In the genomic region with DNA sequence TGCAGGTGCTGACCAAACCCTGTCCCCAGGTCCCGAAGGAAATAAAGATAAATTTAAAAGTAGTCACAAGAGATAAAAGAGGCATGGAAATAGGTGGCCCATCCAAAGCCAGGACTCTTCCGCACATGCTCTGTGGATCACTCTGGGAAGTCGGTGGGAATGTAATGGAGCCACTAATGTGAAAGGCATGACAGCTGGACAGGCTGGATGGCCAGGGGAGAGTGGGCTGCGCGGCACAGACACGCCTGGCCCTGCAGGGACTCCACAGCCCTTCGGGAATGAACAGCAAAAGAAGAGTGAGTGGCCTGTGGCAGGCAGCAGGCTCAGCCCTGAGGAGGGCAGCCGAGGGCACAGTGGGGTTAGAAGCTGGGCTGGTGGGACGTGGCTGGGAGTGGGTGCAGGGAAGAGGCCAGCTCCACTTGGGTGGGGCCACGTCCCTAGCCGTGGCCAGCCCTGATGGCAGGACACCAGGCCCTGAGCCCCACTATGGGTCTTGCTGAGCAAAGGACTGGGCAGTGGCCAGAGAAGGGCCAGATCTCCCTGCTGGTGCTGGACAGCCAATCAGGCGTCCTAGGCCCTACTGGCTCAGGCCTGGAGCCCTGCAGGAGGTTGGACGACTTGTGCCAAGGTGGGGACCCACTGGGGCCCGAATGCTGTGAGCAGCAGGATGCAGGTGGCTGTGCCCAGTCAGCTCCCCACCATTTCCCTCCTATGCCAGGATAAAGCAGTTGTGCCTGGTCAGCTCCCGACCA, we compare ENCODE assay signal across 12 cellular contexts. TPM values are rescaled to one million over a fixed set of nuclear protein-coding genes. Genes with fewer than 3 reads are reported as not detected.
DNase-seq lines count a peak whose midpoint lies in the region; TF ChIP-seq lines count a peak whose summit lies in the region.
"Had no signal": no experiment of that assay in that cellular context is flagged by ENCODE, and none has a peak within 500 bp of the region (broad histone marks: within the 10 kb centered on the region; RNA-seq: fewer than 3 reads in every experiment).

No MANE protein-coding gene starts in this region.

- H3K9me3 ChIP-seq in CD4-positive, alpha-beta memory T cell (ENCODE audit: control insufficient read depth in 1 of 2, low read length in 2 of 2), result no peaks in the 10 kb centered on the region
- H3K9me3 ChIP-seq in KOPT-K1 (ENCODE audit: insufficient read depth, low read length, poor library complexity, severe bottlenecking) (no peaks in the 10 kb centered on the region), endodermal cell (ENCODE audit: control insufficient read depth, low read length) (no peaks in the 10 kb centered on the region)
- H3K9me3 ChIP-seq: pancreas, transverse colon had no signal

- peaks cover 52% of the 10 kb centered on the region for H3K4me1 ChIP-seq in CD4-positive, alpha-beta memory T cell (ENCODE audit: insufficient read depth, low read length)
- H3K4me1 ChIP-seq in endodermal cell (ENCODE audit: control insufficient read depth, insufficient read depth, low read length), result peaks cover 6% of the 10 kb centered on the region
- H3K4me1 ChIP-seq: pancreas had no signal

- peak overlapping the region; percentile 38 for H3K27ac ChIP-seq in CD4-positive, alpha-beta memory T cell (ENCODE audit: low read depth, low read length)
- H3K27ac ChIP-seq in KOPT-K1 (ENCODE audit: low read depth, low read length, poor library complexity, severe bottlenecking) (peak overlapping the region; percentile 98), endodermal cell (ENCODE audit: low read depth, low read length) (no peak overlapping the region)
- H3K27ac ChIP-seq: pancreas, transverse colon had no signal

- 93 to 97% methylated on average over 7 to 15 of the region's 15 CpGs for WGBS in endodermal cell (ENCODE audit: insufficient coverage in 1 of 2, insufficient read length in 1 of 2), 2 experiments

- peak overlapping the region; percentile 82 to 95 (median 92) for H3K27ac Mint-ChIP-seq in CD4-positive, alpha-beta memory T cell
- no peak overlapping the region for H3K27ac Mint-ChIP-seq in endodermal cell

- peak overlapping the region in 1 of 2 donors; percentile 20 for H3K4me3 ChIP-seq in CD4-positive, alpha-beta memory T cell (ENCODE audit: low read length in 2 of 2)
- no peak overlapping the region for H3K4me3 ChIP-seq in endodermal cell (ENCODE audit: low read length)
- H3K4me3 ChIP-seq: pancreas, transverse colon had no signal

- no peaks in the 10 kb centered on the region for H3K36me3 ChIP-seq in CD4-positive, alpha-beta memory T cell (ENCODE audit: insufficient read depth, low read length)
- H3K36me3 ChIP-seq in KOPT-K1 (ENCODE audit: insufficient read depth, low read length) (no peaks in the 10 kb centered on the region), endodermal cell (ENCODE audit: control insufficient read depth, insufficient read depth, low read length) (no peaks in the 10 kb centered on the region)
- H3K36me3 ChIP-seq: pancreas, transverse colon had no signal

- DNase-seq in CD4-positive, alpha-beta memory T cell, result no peak
- peak; percentile 44 for DNase-seq in endodermal cell
- peak; percentile 67 for DNase-seq in posterior vena cava (ENCODE audit: low spot score)
- DNase-seq in NCI-H226, result no peak
- DNase-seq in GM13977 (ENCODE audit: low spot score), result no peak
- DNase-seq in NCI-H2196 (lab: John Stamatoyannopoulos, UW; ENCODE audit: unreplicated experiment), result no peak
- DNase-seq: DMS79, NCI-H1105 treated with DMSO at 0.1 percent for 48 hours, NCI-H748 treated with DMSO at 0.1 percent for 48 hours, transverse colon had no signal

- no peaks in the 10 kb centered on the region for H3K27me3 Mint-ChIP-seq in CD4-positive, alpha-beta memory T cell
- peaks cover 9% of the 10 kb centered on the region for H3K27me3 Mint-ChIP-seq in endodermal cell (ENCODE audit: insufficient read depth)

- intact Hi-C loops in CD4-positive, alpha-beta memory T cell (cut with micrococcal nuclease), result no loop called here
- intact Hi-C loops in posterior vena cava (cut with DNase I), result no loop called here

- peaks cover 20 to 49% (median 33%) of the 10 kb centered on the region in 4 donors for H3K4me1 Mint-ChIP-seq in CD4-positive, alpha-beta memory T cell
- peaks cover 15% of the 10 kb centered on the region for H3K4me1 Mint-ChIP-seq in endodermal cell

- peaks cover 0 to 2% of the 10 kb centered on the region in 2 donors for H3K36me3 Mint-ChIP-seq in CD4-positive, alpha-beta memory T cell
- no peaks in the 10 kb centered on the region for H3K36me3 Mint-ChIP-seq in endodermal cell (ENCODE audit: low read depth)

- in situ Hi-C loops in GM13977 (cut with MboI; ENCODE audit: low pct_unique_long_range_greater_than_20kb, low sequenced_read_pairs, unreplicated experiment), result no loop called here

- no peaks in the 10 kb centered on the region for H3K27me3 ChIP-seq in CD4-positive, alpha-beta memory T cell (ENCODE audit: insufficient read depth, low read length)
- peaks cover 11% of the 10 kb centered on the region for H3K27me3 ChIP-seq in endodermal cell (ENCODE audit: control insufficient read depth, insufficient read depth, low read length, poor library complexity, severe bottlenecking)
- H3K27me3 ChIP-seq: pancreas, transverse colon had no signal

- TF ChIP-seq CTCF in endodermal cell (conservative IDR thresholded peaks at IDR 0.05) (no peak), GM13977 (IDR thresholded peaks at IDR 0.05; ENCODE audit: extremely low read depth, insufficient read depth, missing control alignments) (no peak)

- no peak overlapping the region for H3K9ac ChIP-seq in endodermal cell (ENCODE audit: extremely low read depth, low read length, poor library complexity, severe bottlenecking)

- POLR2A ChIA-PET in CD4-positive, alpha-beta memory T cell (lab: Charles Lee; ENCODE audit: partially characterized antibody), result interaction anchor here (0.8 to 4.3 kb wide), 6 partner anchors 8 to 31 kb away, joined by 3 to 38 read pairs (median 6); a partner anchor contains a TSS

- no peaks in the 10 kb centered on the region for H3K9me3 Mint-ChIP-seq in CD4-positive, alpha-beta memory T cell
- H3K9me3 Mint-ChIP-seq in endodermal cell, result no peaks in the 10 kb centered on the region

- peak overlapping the region in 5 of 8 donors; percentile 3 to 64 (median 38) for H3K4me3 Mint-ChIP-seq in CD4-positive, alpha-beta memory T cell
- no peak overlapping the region for H3K4me3 Mint-ChIP-seq in endodermal cell

- CTCF ChIA-PET in CD4-positive, alpha-beta memory T cell (lab: Charles Lee; ENCODE audit: partially characterized antibody), result interaction anchor here (0.9 to 1.9 kb wide), 5 partner anchors 24 to 156 kb away, joined by 3 to 8 read pairs (median 5); no protein-coding TSS in a partner anchor

RNA-seq across cellular contexts. Expression of a gene that starts 31.3 kb away (rescaled TPM):
- total RNA-seq in CD4-positive, alpha-beta memory T cell, result 1 to 10 TPM; 7.9 to 8.7 TPM
- polyA plus RNA-seq in CD4-positive, alpha-beta memory T cell, result 10 to 100 TPM; 12.7 to 14.6 TPM
- 10 to 100 TPM in 1 of 2 donors, 1 to 10 TPM in 1; 9.5 to 12.2 TPM for total RNA-seq in endodermal cell
- polyA plus RNA-seq in endodermal cell (2013, experiment 1 of 2), result 10.1 TPM
- polyA plus RNA-seq in endodermal cell (2013, experiment 2 of 2), result 7.7 TPM
- total RNA-seq in posterior vena cava, result 1 to 10 TPM; 3.6 to 3.9 TPM

RNA-seq across cellular contexts. Expression of a gene that starts 31.3 kb away (rescaled TPM):
- total RNA-seq in CD4-positive, alpha-beta memory T cell, result 10 to 100 TPM; 26.9 to 27.6 TPM
- polyA plus RNA-seq in CD4-positive, alpha-beta memory T cell, result 10 to 100 TPM in 1 of 2 donors, 1 to 10 TPM in 1; 4.3 to 13.0 TPM
- total RNA-seq in endodermal cell (10 to 100 TPM; 20.6 to 22.2 TPM), posterior vena cava (1 to 10 TPM; 7.6 to 8.6 TPM)
- polyA plus RNA-seq in endodermal cell (2013, experiment 1 of 2), result 12.4 TPM
- polyA plus RNA-seq in endodermal cell (2013, experiment 2 of 2), result 12.1 TPM

RNA-seq across cellular contexts. Expression of a gene that starts 55.6 kb away (rescaled TPM):
- total RNA-seq in CD4-positive, alpha-beta memory T cell, result 10 to 100 TPM; 36.8 to 39.2 TPM
- 10 to 100 TPM; 93.1 to 93.9 TPM for polyA plus RNA-seq in CD4-positive, alpha-beta memory T cell
- total RNA-seq in endodermal cell, result 10 to 100 TPM; 26.6 to 27.8 TPM
- 84.5 TPM for polyA plus RNA-seq in endodermal cell (2013, experiment 1 of 2)
- polyA plus RNA-seq in endodermal cell (2013, experiment 2 of 2), result 77.3 TPM
- total RNA-seq in posterior vena cava, result 10 to 100 TPM; 81.7 to 95.4 TPM

RNA-seq across cellular contexts. Expression of a gene that starts 55.6 kb away (rescaled TPM):
- total RNA-seq in CD4-positive, alpha-beta memory T cell, result 10 to 100 TPM; 34.2 to 35.9 TPM
- polyA plus RNA-seq in CD4-positive, alpha-beta memory T cell, result 10 to 100 TPM in 1 of 2 donors, 1 to 10 TPM in 1; 8.5 to 11.2 TPM
- total RNA-seq in endodermal cell (10 to 100 TPM in 1 of 2 donors, 1 to 10 TPM in 1; 7.3 to 13.6 TPM), posterior vena cava (10 to 100 TPM; 13.9 to 19.2 TPM)
- polyA plus RNA-seq in endodermal cell (2013, experiment 1 of 2), result 11.2 TPM
- 12.2 TPM for polyA plus RNA-seq in endodermal cell (2013, experiment 2 of 2)

Comparison
In these comparisons a context has a peak if more than half of its experiments do, and no peak if none do; other contexts are left out.
1. DNase-seq: peak in endodermal cell (single experiment) and posterior vena cava (single experiment); none in CD4-positive, alpha-beta memory T cell (0 of 5), NCI-H226 (single experiment), GM13977 (single experiment) and NCI-H2196 (single experiment).